30 cellular contexts compared by ENCODE assay signal in genomic region chr5:76854644-76855043, GRCh38. TPM values are rescaled to one million over a fixed set of nuclear protein-coding genes. Genes with fewer than 3 reads are reported as not detected.
DNase-seq lines count a peak whose midpoint lies in the region; ATAC-seq and TF ChIP-seq lines count a peak whose summit lies in the region.
"Had no signal": no experiment of that assay in that cellular context is flagged by ENCODE, and none has a peak within 500 bp of the region (broad histone marks: within the 10 kb centered on the region; RNA-seq: fewer than 3 reads in every experiment).

No MANE protein-coding gene starts in this region.

- DNase-seq in T-helper 2 cell treated with Interferon-gamma antibody and Interleukin-4, amounts not matched to agents 5 μg/mL and 100 μg/mL, for 36 hours (ENCODE audit: low spot score), result no peak
- DNase-seq in T-helper 2 cell (no peak), mesendoderm (peak; percentile 35), KG1 (lab: John Stamatoyannopoulos, UW) (no peak), H4 (ENCODE audit: low spot score) (no peak)
- DNase-seq in activated CD4-positive, alpha-beta memory T cell treated with anti-CD3 and anti-CD28 coated beads for 36 hours, result no peak
- DNase-seq: activated CD4-positive, alpha-beta T cell treated with anti-CD3 and anti-CD28 coated beads for 4 hours; activated T-cell treated with anti-CD3 and anti-CD28 coated beads, Interleukin-2, amount 50 U/mL, for 48 hours; amniotic stem cell; CD8-positive, alpha-beta memory T cell; GM23248; HFFc6; hypothalamus; mesenchymal stem cell; MM.1S; NCI-H2029; Right ventricle myocardium superior; stimulated activated naive CD4-positive, alpha-beta T cell treated with Interleukin-2 at 50 U/mL for 16 hours; T-helper 9 cell had no signal

- intact Hi-C loops in activated CD4-positive, alpha-beta memory T cell treated with anti-CD3 and anti-CD28 coated beads for 36 hours (cut with micrococcal nuclease), result loop anchor here (10.0 kb wide), 1 partner anchor 140 kb away; the partner anchor contains the start of gene F2R

- no peak overlapping the region for H3K9ac ChIP-seq in mesendoderm (ENCODE audit: low read length)
- H3K9ac ChIP-seq: GM23248, neural progenitor cell, parathyroid adenoma had no signal

- H3K27ac ChIP-seq in DOHH2 (ENCODE audit: low read depth, low read length), result no peak overlapping the region
- no peak overlapping the region for H3K27ac ChIP-seq in mesendoderm (ENCODE audit: low read depth, low read length)
- H3K27ac ChIP-seq: GM23248, neural progenitor cell, parathyroid adenoma, suprapubic skin had no signal

- peaks cover 68% of the 10 kb centered on the region for H3K4me1 ChIP-seq in DOHH2 (ENCODE audit: control insufficient read depth, low read length)
- no peaks in the 10 kb centered on the region for H3K4me1 ChIP-seq in mesendoderm (ENCODE audit: control insufficient read depth, low read depth, low read length)
- H3K4me1 ChIP-seq: neural progenitor cell, parathyroid adenoma had no signal

- ATAC-seq in HG03521 (IDR thresholded peaks at IDR 0.05; ENCODE audit: unreplicated experiment), result no peak
- ATAC-seq: K562, left lobe of liver, Panc1 had no signal

- H2BK15ac ChIP-seq in mesendoderm (replicated peaks; ENCODE audit: low read depth), result no peak overlapping the region

- H3K4me1 Mint-ChIP-seq in T-helper 2 cell treated with Interferon-gamma antibody and Interleukin-4, amounts not matched to agents 5 μg/mL and 100 μg/mL, for 36 hours (ENCODE audit: low read depth), result peaks cover 57% of the 10 kb centered on the region
- peaks cover 50% of the 10 kb centered on the region for H3K4me1 Mint-ChIP-seq in activated CD4-positive, alpha-beta memory T cell treated with anti-CD3 and anti-CD28 coated beads for 36 hours (ENCODE audit: low read depth)
- H3K4me1 Mint-ChIP-seq: brain had no signal

- H3K36me3 ChIP-seq in DOHH2 (ENCODE audit: control insufficient read depth, low read length), result peaks cover 8% of the 10 kb centered on the region
- no peaks in the 10 kb centered on the region for H3K36me3 ChIP-seq in mesendoderm (ENCODE audit: control insufficient read depth, insufficient read depth, low read length)
- H3K36me3 ChIP-seq: neural progenitor cell, suprapubic skin had no signal

- H2BK5ac ChIP-seq in mesendoderm (ENCODE audit: low read length), result no peak overlapping the region

- H3K23ac ChIP-seq in mesendoderm (ENCODE audit: low read length), result no peak overlapping the region

- H3K79me2 ChIP-seq in DOHH2 (ENCODE audit: control insufficient read depth, low read length) (no peaks in the 10 kb centered on the region), mesendoderm (ENCODE audit: control insufficient read depth, insufficient read depth, low read length) (no peaks in the 10 kb centered on the region)
- H3K79me2 ChIP-seq: parathyroid adenoma had no signal

- H3K27me3 Mint-ChIP-seq in T-helper 2 cell treated with Interferon-gamma antibody and Interleukin-4, amounts not matched to agents 5 μg/mL and 100 μg/mL, for 36 hours (ENCODE audit: low read depth), result no peaks in the 10 kb centered on the region
- no peaks in the 10 kb centered on the region for H3K27me3 Mint-ChIP-seq in activated CD4-positive, alpha-beta memory T cell treated with anti-CD3 and anti-CD28 coated beads for 36 hours
- H3K27me3 Mint-ChIP-seq: brain; CD8-positive, alpha-beta memory T cell had no signal

- H3K4me3 ChIP-seq in DOHH2 (ENCODE audit: low read length) (no peak overlapping the region), mesendoderm (ENCODE audit: low read length) (no peak overlapping the region)
- H3K4me3 ChIP-seq: GM23248, K562, neural progenitor cell, skin epidermis, suprapubic skin had no signal

- no peak overlapping the region for H3K56ac ChIP-seq in mesendoderm (ENCODE audit: low read length)

- no peaks in the 10 kb centered on the region for H3K79me1 ChIP-seq in mesendoderm (ENCODE audit: low read length)

- no peaks in the 10 kb centered on the region for H3K9me2 ChIP-seq in DOHH2 (replicated peaks; ENCODE audit: control insufficient read depth, low read length)

- H3K4ac ChIP-seq in mesendoderm (ENCODE audit: low read depth, low read length), result no peak overlapping the region

- TF ChIP-seq CTCF in DOHH2 (IDR thresholded peaks at IDR 0.05; ENCODE audit: low read depth, low read length, poor library complexity, severe bottlenecking), result no peak

- H3K9me3 Mint-ChIP-seq in T-helper 2 cell treated with Interferon-gamma antibody and Interleukin-4, amounts not matched to agents 5 μg/mL and 100 μg/mL, for 36 hours, result peaks cover 26% of the 10 kb centered on the region
- H3K9me3 Mint-ChIP-seq in activated CD4-positive, alpha-beta memory T cell treated with anti-CD3 and anti-CD28 coated beads for 36 hours, result peaks cover 7% of the 10 kb centered on the region
- H3K9me3 Mint-ChIP-seq: CD8-positive, alpha-beta memory T cell; HFFc6; neural progenitor cell had no signal

- no peaks in the 10 kb centered on the region for H3K27me3 ChIP-seq in DOHH2 (ENCODE audit: control insufficient read depth, low read length)
- H3K27me3 ChIP-seq in mesendoderm (ENCODE audit: insufficient read depth, low read length, poor library complexity), result no peaks in the 10 kb centered on the region
- H3K27me3 ChIP-seq: neural progenitor cell, suprapubic skin had no signal

- no peak overlapping the region for H3K18ac ChIP-seq in mesendoderm (ENCODE audit: low read length)

- no peak overlapping the region for H4K8ac ChIP-seq in mesendoderm (ENCODE audit: low read depth, low read length)

- H2BK120ac ChIP-seq in mesendoderm (ENCODE audit: low read depth, low read length), result no peak overlapping the region

- CTCF ChIA-PET in activated CD4-positive, alpha-beta memory T cell treated with anti-CD3 and anti-CD28 coated beads for 36 hours (lab: Charles Lee), result no interaction called here

- no peak overlapping the region for H2AK5ac ChIP-seq in mesendoderm (ENCODE audit: low read length)

- no peak overlapping the region for H4K5ac ChIP-seq in mesendoderm (ENCODE audit: low read length)

- no peak overlapping the region for H3K4me3 Mint-ChIP-seq in T-helper 2 cell treated with Interferon-gamma antibody and Interleukin-4, amounts not matched to agents 5 μg/mL and 100 μg/mL, for 36 hours
- H3K4me3 Mint-ChIP-seq in activated CD4-positive, alpha-beta memory T cell treated with anti-CD3 and anti-CD28 coated beads for 36 hours, result no peak overlapping the region
- H3K4me3 Mint-ChIP-seq: brain, HFFc6, neural progenitor cell had no signal

- POLR2A ChIA-PET in activated CD4-positive, alpha-beta memory T cell treated with anti-CD3 and anti-CD28 coated beads for 36 hours (lab: Charles Lee), result no interaction called here

- H3K27ac Mint-ChIP-seq in T-helper 2 cell treated with Interferon-gamma antibody and Interleukin-4, amounts not matched to agents 5 μg/mL and 100 μg/mL, for 36 hours, result peak overlapping the region; percentile 49
- H3K27ac Mint-ChIP-seq in activated CD4-positive, alpha-beta memory T cell treated with anti-CD3 and anti-CD28 coated beads for 36 hours, result peak overlapping the region; percentile 52
- H3K27ac Mint-ChIP-seq: brain, HFFc6, neural progenitor cell had no signal

- H3K9me3 ChIP-seq in DOHH2 (ENCODE audit: control insufficient read depth, insufficient read depth, low read length), result peaks cover 9% of the 10 kb centered on the region; the same call in 1 of the 2 replicates
- H3K9me3 ChIP-seq: suprapubic skin had no signal

- no peaks in the 10 kb centered on the region for H3F3A ChIP-seq in DOHH2 (ENCODE audit: control insufficient read depth, insufficient read depth)

- no peaks in the 10 kb centered on the region for H4K20me1 ChIP-seq in DOHH2 (ENCODE audit: control insufficient read depth, insufficient read depth, low read depth, low read length)

- peaks cover 31% of the 10 kb centered on the region for H3K36me3 Mint-ChIP-seq in T-helper 2 cell treated with Interferon-gamma antibody and Interleukin-4, amounts not matched to agents 5 μg/mL and 100 μg/mL, for 36 hours (ENCODE audit: low read depth)
- H3K36me3 Mint-ChIP-seq in activated CD4-positive, alpha-beta memory T cell treated with anti-CD3 and anti-CD28 coated beads for 36 hours, result peaks cover 10% of the 10 kb centered on the region
- H3K36me3 Mint-ChIP-seq: brain, neural progenitor cell had no signal

- peak overlapping the region; percentile 7; the same call in 1 of the 2 replicates for H3K4me2 ChIP-seq in DOHH2 (ENCODE audit: low read length)
- no peak overlapping the region for H3K4me2 ChIP-seq in mesendoderm (ENCODE audit: low read length)
- H3K4me2 ChIP-seq: neural progenitor cell had no signal

RNA-seq across cellular contexts. Expression of gene S100Z, which starts 4.8 kb away (rescaled TPM):
- 1 to 10 TPM; 1.8 to 2.1 TPM for total RNA-seq in activated CD4-positive, alpha-beta memory T cell treated with anti-CD3 and anti-CD28 coated beads for 36 hours
- 0.42 TPM for polyA plus RNA-seq in mesendoderm (2013, experiment 1 of 2)
- polyA plus RNA-seq in mesendoderm (2013, experiment 2 of 2), result 0.42 TPM
- total RNA-seq in H4 (2014; rRNA removed; shearing (Covaris generic)), result 0.23 TPM in 1 of 2 replicates, not detected in the other
- total RNA-seq: GM23248, HFFc6, left lobe of liver, Right ventricle myocardium superior, suprapubic skin, ureter had no signal
- polyA plus RNA-seq: CD8-positive, alpha-beta memory T cell; GM23248 had no signal

RNA-seq across cellular contexts. Expression of gene F2RL1, which starts 35.8 kb away (rescaled TPM):
- total RNA-seq in activated CD4-positive, alpha-beta memory T cell treated with anti-CD3 and anti-CD28 coated beads for 36 hours, result 1 to 10 TPM; 2.3 to 2.9 TPM
- 36.3 TPM for polyA plus RNA-seq in mesendoderm (2013, experiment 1 of 2)
- 35.7 TPM for polyA plus RNA-seq in mesendoderm (2013, experiment 2 of 2)
- total RNA-seq in H4 (2014; rRNA removed; shearing (Covaris generic)), result 48.8 and 59.5 TPM in 2 replicates

Comparison
In these comparisons a context has a peak if more than half of its experiments do, and no peak if none do; other contexts are left out.
1. RNA of gene F2RL1, which starts 35.8 kb away (total RNA-seq): 48.8 to 59.5 TPM in H4; 2.3 to 2.9 TPM in activated CD4-positive, alpha-beta memory T cell treated with anti-CD3 and anti-CD28 coated beads for 36 hours; every median in the first group is over 10 times any median in the second.